ENCODE assay signal across 1 cellular context in genomic region chr12:31585895-31586294, GRCh38.
TF ChIP-seq lines count a peak whose summit lies in the region.

No MANE protein-coding gene starts in this region.

TF ChIP-seq in GM12878, 131 proteins besides CTCF, POLR2A, EP300 and RAD21 (continued from another document):
- TF ChIP-seq, protein P1, sequence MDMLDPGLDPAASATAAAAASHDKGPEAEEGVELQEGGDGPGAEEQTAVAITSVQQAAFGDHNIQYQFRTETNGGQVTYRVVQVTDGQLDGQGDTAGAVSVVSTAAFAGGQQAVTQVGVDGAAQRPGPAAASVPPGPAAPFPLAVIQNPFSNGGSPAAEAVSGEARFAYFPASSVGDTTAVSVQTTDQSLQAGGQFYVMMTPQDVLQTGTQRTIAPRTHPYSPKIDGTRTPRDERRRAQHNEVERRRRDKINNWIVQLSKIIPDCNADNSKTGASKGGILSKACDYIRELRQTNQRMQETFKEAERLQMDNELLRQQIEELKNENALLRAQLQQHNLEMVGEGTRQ (IDR thresholded peaks at IDR 0.05; ENCODE audit: borderline replicate concordance, low read depth, low read length): no peak
TF ChIP-seq in GM12878: peak in this region for 0.
